ENCODE assay signal across 15 cellular contexts in genomic region chr1:41784516-41785279, GRCh38.
DNase-seq lines count a peak whose midpoint lies in the region; ATAC-seq and TF ChIP-seq lines count a peak whose summit lies in the region.
"Had no signal": no experiment of that assay in that cellular context is flagged by ENCODE, and none has a peak within 500 bp of the region (broad histone marks: within the 10 kb centered on the region; RNA-seq: fewer than 3 reads in every experiment).

No MANE protein-coding gene starts in this region.

- no peaks in the 10 kb centered on the region for H3K36me3 Mint-ChIP-seq in stimulated activated naive CD8-positive, alpha-beta T cell treated with anti-CD3 and anti-CD28 coated beads, Interleukin-15, Interleukin-2, amounts not matched to agents 100 ng/mL and 50 ng/mL, for 24 hours (ENCODE audit: low read depth)

- H3K9me3 Mint-ChIP-seq in stimulated activated naive CD8-positive, alpha-beta T cell treated with anti-CD3 and anti-CD28 coated beads, Interleukin-15, Interleukin-2, amounts not matched to agents 100 ng/mL and 50 ng/mL, for 24 hours: no peaks in the 10 kb centered on the region
- H3K9me3 Mint-ChIP-seq in stimulated activated naive CD8-positive, alpha-beta T cell treated with anti-CD3 and anti-CD28 coated beads, Interleukin-15, amount 100 ng/mL, for 72 hours: no peaks in the 10 kb centered on the region

- peak overlapping the region; percentile 54 for H3K4me3 Mint-ChIP-seq in stimulated activated naive CD8-positive, alpha-beta T cell treated with anti-CD3 and anti-CD28 coated beads, Interleukin-15, Interleukin-2, amounts not matched to agents 100 ng/mL and 50 ng/mL, for 24 hours
- H3K4me3 Mint-ChIP-seq in stimulated activated naive CD8-positive, alpha-beta T cell treated with anti-CD3 and anti-CD28 coated beads, Interleukin-15, amount 100 ng/mL, for 72 hours: no peak overlapping the region
- H3K4me3 Mint-ChIP-seq: activated CD4-positive, alpha-beta memory T cell treated with anti-CD3 and anti-CD28 coated beads, Interleukin-2, amount 10 ng/mL, durations not matched to agents 7 days and 5 days had no signal

- peak overlapping the region; percentile 72 for H3K27ac Mint-ChIP-seq in stimulated activated naive CD8-positive, alpha-beta T cell treated with anti-CD3 and anti-CD28 coated beads, Interleukin-15, Interleukin-2, amounts not matched to agents 100 ng/mL and 50 ng/mL, for 24 hours
- no peak overlapping the region for H3K27ac Mint-ChIP-seq in stimulated activated naive CD8-positive, alpha-beta T cell treated with anti-CD3 and anti-CD28 coated beads, Interleukin-15, amount 100 ng/mL, for 72 hours
- H3K27ac Mint-ChIP-seq: activated CD4-positive, alpha-beta memory T cell treated with anti-CD3 and anti-CD28 coated beads, Interleukin-2, amount 10 ng/mL, durations not matched to agents 7 days and 5 days had no signal

- intact Hi-C loops in head of caudate nucleus (cut with DNase I): no loop called here

- TF ChIP-seq CTCF in astrocyte of the cerebellum (IDR thresholded peaks at IDR 0.05; ENCODE audit: low read depth, low read length, missing control alignments): no peak

- in situ Hi-C loops in astrocyte of the cerebellum (cut with HindIII; ENCODE audit: low sequenced_read_pairs): no loop called here

- ATAC-seq in stimulated activated naive CD8-positive, alpha-beta T cell treated with anti-CD3 and anti-CD28 coated beads, Interleukin-15, amount 100 ng/mL, for 72 hours: no peak
- ATAC-seq in HG02870 (IDR thresholded peaks at IDR 0.05; ENCODE audit: unreplicated experiment): no peak

- no peak overlapping the region for H3K4me3 ChIP-seq in astrocyte of the cerebellum (ENCODE audit: low read depth, low read length)
- H3K4me3 ChIP-seq: SJCRH30, stomach had no signal

- peaks cover 40% of the 10 kb centered on the region for H3K4me1 Mint-ChIP-seq in stimulated activated naive CD8-positive, alpha-beta T cell treated with anti-CD3 and anti-CD28 coated beads, Interleukin-15, Interleukin-2, amounts not matched to agents 100 ng/mL and 50 ng/mL, for 24 hours (ENCODE audit: low read depth)
- peaks cover 45% of the 10 kb centered on the region for H3K4me1 Mint-ChIP-seq in stimulated activated naive CD8-positive, alpha-beta T cell treated with anti-CD3 and anti-CD28 coated beads, Interleukin-15, amount 100 ng/mL, for 72 hours

- H3K27me3 Mint-ChIP-seq in stimulated activated naive CD8-positive, alpha-beta T cell treated with anti-CD3 and anti-CD28 coated beads, Interleukin-15, Interleukin-2, amounts not matched to agents 100 ng/mL and 50 ng/mL, for 24 hours: no peaks in the 10 kb centered on the region
- H3K27me3 Mint-ChIP-seq in stimulated activated naive CD8-positive, alpha-beta T cell treated with anti-CD3 and anti-CD28 coated beads, Interleukin-15, amount 100 ng/mL, for 72 hours: no peaks in the 10 kb centered on the region
- H3K27me3 Mint-ChIP-seq: activated CD4-positive, alpha-beta memory T cell treated with anti-CD3 and anti-CD28 coated beads, Interleukin-2, amount 10 ng/mL, durations not matched to agents 7 days and 5 days had no signal

- DNase-seq in stimulated activated naive CD8-positive, alpha-beta T cell treated with anti-CD3 and anti-CD28 coated beads, Interleukin-15, amount 100 ng/mL, for 72 hours: no peak
- peak; percentile 61 for DNase-seq in NOMO-1 treated with dmso at 0.1 percent for 144 hours (lab: John Stamatoyannopoulos, UW; ENCODE audit: unreplicated experiment)
- DNase-seq in astrocyte of the cerebellum (ENCODE audit: low read depth): peak; percentile 18
- DNase-seq in ecto neural progenitor cell (ENCODE audit: low spot score): no peak
- no peak for DNase-seq in head of caudate nucleus
- DNase-seq in cerebellar nuclear complex (lab: John Stamatoyannopoulos, UW): no peak
- DNase-seq: activated CD4-positive, alpha-beta memory T cell treated with anti-CD3 and anti-CD28 coated beads, Interleukin-2, amount 10 ng/mL, durations not matched to agents 7 days and 5 days; activated gamma-delta T cell treated with Interleukin-2 at 50 U/mL for 16 hours; HCEC 1CT; NCI-H1436; NK-92 treated with Interleukin-12 subunit alpha and Interleukin-12 subunit beta, amount 100 ng/mL, for 24 hours; SJCRH30; stomach had no signal

Comparison
In these comparisons a context has a peak if more than half of its experiments do, and no peak if none do; other contexts are left out.
1. DNase-seq: peak in NOMO-1 treated with dmso at 0.1 percent for 144 hours (single experiment) and astrocyte of the cerebellum (single experiment); none in stimulated activated naive CD8-positive, alpha-beta T cell treated with anti-CD3 and anti-CD28 coated beads, Interleukin-15, amount 100 ng/mL, for 72 hours (0 of 2), ecto neural progenitor cell (single experiment), head of caudate nucleus (0 of 42) and cerebellar nuclear complex (0 of 2).